8 cellular contexts compared by ENCODE assay signal in the genomic region with DNA sequence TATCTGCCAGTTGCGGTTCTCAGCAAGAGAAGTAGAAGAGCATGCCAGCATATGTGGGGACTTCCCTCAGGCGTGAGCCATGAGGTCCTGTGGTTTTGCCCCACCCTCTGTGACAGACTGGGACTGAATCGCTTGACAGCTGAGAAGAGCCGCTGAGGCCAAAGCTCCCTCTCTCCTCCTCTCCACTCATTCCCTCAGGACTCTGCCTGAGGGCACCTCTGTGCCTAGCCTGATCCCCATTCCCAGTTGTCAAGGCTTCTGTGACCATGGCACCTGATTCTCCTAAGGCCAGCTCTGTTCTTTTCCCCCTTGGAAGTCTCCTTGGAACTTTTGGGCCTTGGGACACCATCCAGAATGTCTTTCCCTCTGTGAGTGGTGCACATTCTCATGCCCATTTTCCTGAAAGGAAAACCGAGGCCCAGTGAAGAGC.
A peak's percentile ranks its signal among the peaks of the same experiment; 100 is the strongest.
DNase-seq lines count a peak whose midpoint lies in the region; ATAC-seq and TF ChIP-seq lines count a peak whose summit lies in the region.

No MANE protein-coding gene starts in this region.

- H3K36me3 ChIP-seq in brain microvascular endothelial cell (replicated peaks) = no peaks in the 10 kb centered on the region

- peak; percentile 33 for DNase-seq in EH (ENCODE audit: low read depth)
- DNase-seq in activated CD4-positive, alpha-beta T cell treated with anti-CD3 and anti-CD28 coated beads for 1 hour = peak; percentile 12
- peak; percentile 11 for DNase-seq in globus pallidus (ENCODE audit: low spot score)
- peak; percentile 11 for DNase-seq in stimulated activated CD8-positive, alpha-beta memory T cell treated with anti-CD3 and anti-CD28 coated beads, Interleukin-7, amount 100 ng/mL, for 24 hours (ENCODE audit: low read depth)
- no peak for DNase-seq in NCI-H2029 treated with DMSO at 0.1 percent for 48 hours (lab: John Stamatoyannopoulos, UW)
- no peak for DNase-seq in NCI-H1930 (lab: John Stamatoyannopoulos, UW)
- DNase-seq in brain microvascular endothelial cell = no peak

- H3K4me3 ChIP-seq in brain microvascular endothelial cell (ENCODE audit: low read depth, low read length) = no peak overlapping the region

- peak; percentile 60 for ATAC-seq in HG02623 (IDR thresholded peaks at IDR 0.05; ENCODE audit: unreplicated experiment)

- no peak overlapping the region for H3K27ac ChIP-seq in brain microvascular endothelial cell

- in situ Hi-C loops in brain microvascular endothelial cell (cut with HindIII; ENCODE audit: low pct_ligation_motif_present, low sequenced_read_pairs) = no loop called here

- no peak for TF ChIP-seq CTCF in brain microvascular endothelial cell (IDR thresholded peaks at IDR 0.05; ENCODE audit: low read depth, low read length, missing control alignments)

- no peaks in the 10 kb centered on the region for H3K27me3 ChIP-seq in brain microvascular endothelial cell (replicated peaks)

Comparison
In these comparisons a context has a peak if more than half of its experiments do, and no peak if none do; other contexts are left out.
1. DNase-seq: peak in EH (single experiment), activated CD4-positive, alpha-beta T cell treated with anti-CD3 and anti-CD28 coated beads for 1 hour (single experiment), globus pallidus (single experiment) and stimulated activated CD8-positive, alpha-beta memory T cell treated with anti-CD3 and anti-CD28 coated beads, Interleukin-7, amount 100 ng/mL, for 24 hours (single experiment); none in NCI-H2029 treated with DMSO at 0.1 percent for 48 hours (single experiment), NCI-H1930 (0 of 2) and brain microvascular endothelial cell (single experiment).